In the genomic region with DNA sequence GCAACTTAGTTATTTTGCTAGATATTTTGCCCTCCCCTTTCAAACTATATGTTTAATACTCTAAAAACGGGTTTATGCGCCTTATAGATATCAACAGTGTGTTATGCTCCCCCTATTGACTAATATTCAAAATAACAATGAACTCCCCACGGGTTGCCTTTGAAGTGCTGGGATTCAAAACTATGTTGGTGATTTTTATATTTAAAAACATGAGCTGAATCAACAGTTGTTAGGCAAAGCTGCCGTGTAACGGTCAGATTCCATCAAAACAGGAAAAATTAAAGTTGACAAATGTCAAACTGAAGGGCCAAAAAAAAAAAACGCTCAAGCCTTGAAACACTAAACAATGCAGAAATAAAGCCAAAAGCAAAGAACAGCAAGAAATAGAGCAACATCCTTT, we compare ENCODE assay signal across 8 cellular contexts. TPM values are rescaled to one million over a fixed set of nuclear protein-coding genes. Genes with fewer than 3 reads are reported as not detected.
DNase-seq lines count a peak whose midpoint lies in the region; ATAC-seq, FAIRE-seq and TF ChIP-seq lines count a peak whose summit lies in the region.

No MANE protein-coding gene starts in this region.

- H3K4me1 ChIP-seq in gastrocnemius medialis = peaks cover 13 to 21% of the 10 kb centered on the region in 2 donors

- peaks cover 34% of the 10 kb centered on the region for H3K4me1 Mint-ChIP-seq in activated naive CD4-positive, alpha-beta T cell treated with anti-CD3 and anti-CD28 coated beads for 36 hours (ENCODE audit: low read depth)

- H3K27me3 ChIP-seq in gastrocnemius medialis = no peaks in the 10 kb centered on the region

- in situ Hi-C loops in gastrocnemius medialis (cut with MboI; ENCODE audit: low sequenced_read_pairs in 4 of 4) = no loop called here

- H3K27ac Mint-ChIP-seq in activated naive CD4-positive, alpha-beta T cell treated with anti-CD3 and anti-CD28 coated beads for 36 hours = no peak overlapping the region

- peak overlapping the region; percentile 88 to 92 (median 90) for H3K27ac ChIP-seq in gastrocnemius medialis

- H3K36me3 Mint-ChIP-seq in activated naive CD4-positive, alpha-beta T cell treated with anti-CD3 and anti-CD28 coated beads for 36 hours (ENCODE audit: low read depth) = no peaks in the 10 kb centered on the region

- no peaks in the 10 kb centered on the region for H3K9me3 ChIP-seq in gastrocnemius medialis

- FAIRE-seq in RCC 7860 (lab: Jason Lieb, UNC) = peak; percentile 35

- peak; percentile 23 for DNase-seq in activated naive CD4-positive, alpha-beta T cell treated with anti-CD3 and anti-CD28 coated beads for 36 hours
- DNase-seq in activated naive CD4-positive, alpha-beta T cell (lab: John Stamatoyannopoulos, UW) = no peak
- DNase-seq in RCC 7860 (ENCODE audit: low spot score) (no peak), epithelial cell of esophagus (ENCODE audit: low read depth) (peak; percentile 41), gastrocnemius medialis (no peak), head of caudate nucleus (no peak), T-helper 9 cell (no peak), NCI-H524 treated with DMSO at 0.1 percent for 48 hours (lab: John Stamatoyannopoulos, UW) (no peak)

- TF ChIP-seq POLR2A in gastrocnemius medialis (IDR thresholded peaks at IDR 0.05) = no peak

- TF ChIP-seq CTCF in epithelial cell of esophagus (IDR thresholded peaks at IDR 0.05; ENCODE audit: insufficient read depth, low read depth, low read length, missing control alignments) (peak; percentile 39), gastrocnemius medialis (IDR thresholded peaks at IDR 0.05 in 4 of 5, conservative IDR thresholded peaks at IDR 0.05 in 1 of 5) (peak in 1 of 5 experiments; percentile 22)

- no peaks in the 10 kb centered on the region for H3K9me3 Mint-ChIP-seq in activated naive CD4-positive, alpha-beta T cell treated with anti-CD3 and anti-CD28 coated beads for 36 hours

- intact Hi-C loops in activated naive CD4-positive, alpha-beta T cell treated with anti-CD3 and anti-CD28 coated beads for 36 hours (cut with micrococcal nuclease) = loop anchor here (1.0 kb wide), 3 partner anchors 79 to 370 kb away; no protein-coding TSS in a partner anchor
- intact Hi-C loops in gastrocnemius medialis (cut with DNase I; ENCODE audit: low total_unique reads) = loop anchor here (5.0 kb wide), 1 partner anchor 91 kb away; no protein-coding TSS in a partner anchor
- intact Hi-C loops in head of caudate nucleus (cut with DNase I) = no loop called here

- H3K27me3 Mint-ChIP-seq in activated naive CD4-positive, alpha-beta T cell treated with anti-CD3 and anti-CD28 coated beads for 36 hours (ENCODE audit: low read depth) = peaks cover 14% of the 10 kb centered on the region

- H3K36me3 ChIP-seq in gastrocnemius medialis = no peaks in the 10 kb centered on the region

- no peak overlapping the region for H3K4me3 ChIP-seq in epithelial cell of esophagus (ENCODE audit: low read length)
- peak overlapping the region; percentile 80 to 92 (median 85) for H3K4me3 ChIP-seq in gastrocnemius medialis

- ATAC-seq in gastrocnemius medialis = no peak

- CTCF ChIA-PET in activated naive CD4-positive, alpha-beta T cell treated with anti-CD3 and anti-CD28 coated beads for 36 hours (lab: Charles Lee) = interaction anchor here (0.6 to 3.9 kb wide), 20 partner anchors 10 to 857 kb away, joined by 3 to 47 read pairs (median 3); partner anchors contain the start of gene CDC7

- H3K4me3 Mint-ChIP-seq in activated naive CD4-positive, alpha-beta T cell treated with anti-CD3 and anti-CD28 coated beads for 36 hours = peak overlapping the region; percentile 41

RNA-seq across cellular contexts. Expression of gene TGFBR3, which starts 2.5 kb away (rescaled TPM):
- total RNA-seq in activated naive CD4-positive, alpha-beta T cell treated with anti-CD3 and anti-CD28 coated beads for 36 hours = 1 to 10 TPM; 3.2 to 3.3 TPM
- 10 to 100 TPM; 37.3 to 61.7 (median 48.4) TPM for total RNA-seq in gastrocnemius medialis

Comparison
In these comparisons a context has a peak if more than half of its experiments do, and no peak if none do; other contexts are left out.
1. DNase-seq: peak in activated naive CD4-positive, alpha-beta T cell treated with anti-CD3 and anti-CD28 coated beads for 36 hours (single experiment) and epithelial cell of esophagus (single experiment); none in activated naive CD4-positive, alpha-beta T cell (0 of 4), RCC 7860 (single experiment), gastrocnemius medialis (0 of 2), head of caudate nucleus (0 of 42), T-helper 9 cell (single experiment) and NCI-H524 treated with DMSO at 0.1 percent for 48 hours (single experiment).
2. RNA of gene TGFBR3, which starts 2.5 kb away (total RNA-seq): 37.3 to 61.7 TPM in gastrocnemius medialis; 3.2 to 3.3 TPM in activated naive CD4-positive, alpha-beta T cell treated with anti-CD3 and anti-CD28 coated beads for 36 hours; every median in the first group is over 4 times any median in the second.